1 cellular context compared by ENCODE assay signal in genomic region chr19:582497-583197, GRCh38.
TF ChIP-seq lines count a peak whose summit lies in the region.

No MANE protein-coding gene starts in this region.

TF ChIP-seq in GM23338, 12 proteins besides CTCF, POLR2A, EP300 and RAD21 (continued from another document):
- TF ChIP-seq ZNF462 (CRISPR knock-in tag; IDR thresholded peaks at IDR 0.05) (no peak), ETS1 (IDR thresholded peaks at IDR 0.05) (no peak), EZH2 (IDR thresholded peaks at IDR 0.05; ENCODE audit: low read depth, unreplicated experiment) (no peak), JUNB (IDR thresholded peaks at IDR 0.05; ENCODE audit: unreplicated experiment) (no peak), ZNF114 (CRISPR knock-in tag; IDR thresholded peaks at IDR 0.05) (no peak), STAT1 (IDR thresholded peaks at IDR 0.05; ENCODE audit: unreplicated experiment) (no peak)
